In genomic region chr15:64731012-64731806, GRCh38 we compare ENCODE assay signal across 7 cellular contexts. TPM values are rescaled to one million over a fixed set of nuclear protein-coding genes. Genes with fewer than 3 reads are reported as not detected.
DNase-seq lines count a peak whose midpoint lies in the region; ATAC-seq, FAIRE-seq and TF ChIP-seq lines count a peak whose summit lies in the region.

No MANE protein-coding gene starts in this region.

- peak overlapping the region; percentile 55 for H2AFZ ChIP-seq in SU-DHL-6 (ENCODE audit: low read depth, low read length, severe bottlenecking)

- H3K4me1 Mint-ChIP-seq in activated naive CD8-positive, alpha-beta T cell treated with anti-CD3 and anti-CD28 coated beads, Interleukin-2, amount 10 ng/mL, durations not matched to agents 7 days and 5 days = peaks cover 10% of the 10 kb centered on the region

- TF ChIP-seq POLR2A in GM12892 (IDR thresholded peaks at IDR 0.05; ENCODE audit: low read depth, low read length) = no peak

- no peaks in the 10 kb centered on the region for H3K9me2 ChIP-seq in SU-DHL-6 (replicated peaks; ENCODE audit: insufficient read depth, low read length)

- no peak overlapping the region for H3K27ac Mint-ChIP-seq in activated naive CD8-positive, alpha-beta T cell treated with anti-CD3 and anti-CD28 coated beads, Interleukin-2, amount 10 ng/mL, durations not matched to agents 7 days and 5 days

- no peaks in the 10 kb centered on the region for H3F3A ChIP-seq in SU-DHL-6 (ENCODE audit: insufficient read depth)

- no peaks in the 10 kb centered on the region for H3K36me3 Mint-ChIP-seq in activated naive CD8-positive, alpha-beta T cell treated with anti-CD3 and anti-CD28 coated beads, Interleukin-2, amount 10 ng/mL, durations not matched to agents 7 days and 5 days

- no peaks in the 10 kb centered on the region for H3K36me3 ChIP-seq in SU-DHL-6 (ENCODE audit: low read length)

- no peaks in the 10 kb centered on the region for H3K9me3 Mint-ChIP-seq in activated naive CD8-positive, alpha-beta T cell treated with anti-CD3 and anti-CD28 coated beads, Interleukin-2, amount 10 ng/mL, durations not matched to agents 7 days and 5 days

- no peak overlapping the region for H3K4me2 ChIP-seq in SU-DHL-6 (ENCODE audit: low read depth, low read length, poor library complexity, severe bottlenecking)

- H3K79me2 ChIP-seq in SU-DHL-6 (ENCODE audit: insufficient read depth, low read length) = no peaks in the 10 kb centered on the region

- intact Hi-C loops in left cardiac atrium (cut with DNase I) = loop anchor here (2.0 to 5.0 kb wide), 2 partner anchors 81 to 174 kb away; no protein-coding TSS in a partner anchor

- no peaks in the 10 kb centered on the region for H3K27me3 Mint-ChIP-seq in activated naive CD8-positive, alpha-beta T cell treated with anti-CD3 and anti-CD28 coated beads, Interleukin-2, amount 10 ng/mL, durations not matched to agents 7 days and 5 days

- H3K27me3 ChIP-seq in SU-DHL-6 (ENCODE audit: low read length) = no peaks in the 10 kb centered on the region

- no peaks in the 10 kb centered on the region for H4K20me1 ChIP-seq in SU-DHL-6 (ENCODE audit: low read depth, low read length)

- H3K4me3 Mint-ChIP-seq in activated naive CD8-positive, alpha-beta T cell treated with anti-CD3 and anti-CD28 coated beads, Interleukin-2, amount 10 ng/mL, durations not matched to agents 7 days and 5 days = peak overlapping the region; percentile 21

- no peak overlapping the region for H3K4me3 ChIP-seq in SU-DHL-6 (ENCODE audit: insufficient read depth, low read length, poor library complexity, severe bottlenecking)

- no peaks in the 10 kb centered on the region for H3K9me3 ChIP-seq in SU-DHL-6 (ENCODE audit: insufficient read depth, low read length)

- POLR2A ChIA-PET in activated naive CD8-positive, alpha-beta T cell treated with anti-CD3 and anti-CD28 coated beads, Interleukin-2, amount 10 ng/mL, durations not matched to agents 7 days and 5 days (lab: Charles Lee) = interaction anchor here (0.5 to 0.7 kb wide), 2 partner anchors 79 to 257 kb away, joined by 3 read pairs; no protein-coding TSS in a partner anchor

- no peak overlapping the region for H3K27ac ChIP-seq in SU-DHL-6 (ENCODE audit: low read depth, low read length)

- peak; percentile 68 for TF ChIP-seq CTCF in SU-DHL-6 (IDR thresholded peaks at IDR 0.05; ENCODE audit: insufficient read depth, low read length, poor library complexity, severe bottlenecking)

- H3K9ac ChIP-seq in SU-DHL-6 (ENCODE audit: low read length) = no peak overlapping the region

- ATAC-seq in activated naive CD8-positive, alpha-beta T cell treated with anti-CD3 and anti-CD28 coated beads, Interleukin-2, amount 10 ng/mL, durations not matched to agents 7 days and 5 days (ENCODE audit: low read depth) = peak; percentile 79
- peak; percentile 72 to 74 for ATAC-seq in left cardiac atrium
- no peak for ATAC-seq in GM21737 (IDR thresholded peaks at IDR 0.05; ENCODE audit: unreplicated experiment)

- FAIRE-seq in GM12892 (lab: Jason Lieb, UNC) = peak; percentile 89

- DNase-seq in GM12892 (ENCODE audit: insufficient read length) (peak; percentile 58), NCI-H1105 (lab: John Stamatoyannopoulos, UW) (peak; percentile 90), left cardiac atrium (peak; percentile 88), renal cortical epithelial cell (ENCODE audit: low read depth) (peak; percentile 62)
- DNase-seq in activated naive CD8-positive, alpha-beta T cell treated with anti-CD3 and anti-CD28 coated beads, Interleukin-2, amount 10 ng/mL, durations not matched to agents 7 days and 5 days = peak; percentile 86

RNA-seq across cellular contexts. Expression of gene RBPMS2, which starts 44.2 kb away (rescaled TPM):
- not detected for polyA plus RNA-seq in GM12892 (2012; ENCODE audit: missing spikeins)
- not detected for total RNA-seq in activated naive CD8-positive, alpha-beta T cell treated with anti-CD3 and anti-CD28 coated beads, Interleukin-2, amount 10 ng/mL, durations not matched to agents 7 days and 5 days
- 100 to 1,000 TPM; 312 to 403 TPM for total RNA-seq in left cardiac atrium
- 0.05 TPM in 1 of 2 replicates, not detected in the other for total RNA-seq in renal cortical epithelial cell

Comparison
In these comparisons a context has a peak if more than half of its experiments do, and no peak if none do; other contexts are left out.
1. RNA of gene RBPMS2, which starts 44.2 kb away (total RNA-seq): 312 to 403 TPM in left cardiac atrium; not detected in activated naive CD8-positive, alpha-beta T cell treated with anti-CD3 and anti-CD28 coated beads, Interleukin-2, amount 10 ng/mL, durations not matched to agents 7 days and 5 days and 0.05 TPM in renal cortical epithelial cell; every median in the first group is over 100 times any median in the second.
2. Peak in every context shown above with its lines, with median percentiles within 50 percentile points of each other: DNase-seq.